Comparison of ENCODE assay signal across 1 cellular context in genomic region chr15:40569139-40569953, GRCh38.
TF ChIP-seq lines count a peak whose summit lies in the region.

TSS of gene RPUSD2 (plus strand) at chr15:40569299. CDS start at chr15:40569338, 39 bp downstream.

TF ChIP-seq in K562, 482 proteins besides CTCF, POLR2A, EP300 and RAD21 (continued from another document):
- TF ChIP-seq, protein P1, sequence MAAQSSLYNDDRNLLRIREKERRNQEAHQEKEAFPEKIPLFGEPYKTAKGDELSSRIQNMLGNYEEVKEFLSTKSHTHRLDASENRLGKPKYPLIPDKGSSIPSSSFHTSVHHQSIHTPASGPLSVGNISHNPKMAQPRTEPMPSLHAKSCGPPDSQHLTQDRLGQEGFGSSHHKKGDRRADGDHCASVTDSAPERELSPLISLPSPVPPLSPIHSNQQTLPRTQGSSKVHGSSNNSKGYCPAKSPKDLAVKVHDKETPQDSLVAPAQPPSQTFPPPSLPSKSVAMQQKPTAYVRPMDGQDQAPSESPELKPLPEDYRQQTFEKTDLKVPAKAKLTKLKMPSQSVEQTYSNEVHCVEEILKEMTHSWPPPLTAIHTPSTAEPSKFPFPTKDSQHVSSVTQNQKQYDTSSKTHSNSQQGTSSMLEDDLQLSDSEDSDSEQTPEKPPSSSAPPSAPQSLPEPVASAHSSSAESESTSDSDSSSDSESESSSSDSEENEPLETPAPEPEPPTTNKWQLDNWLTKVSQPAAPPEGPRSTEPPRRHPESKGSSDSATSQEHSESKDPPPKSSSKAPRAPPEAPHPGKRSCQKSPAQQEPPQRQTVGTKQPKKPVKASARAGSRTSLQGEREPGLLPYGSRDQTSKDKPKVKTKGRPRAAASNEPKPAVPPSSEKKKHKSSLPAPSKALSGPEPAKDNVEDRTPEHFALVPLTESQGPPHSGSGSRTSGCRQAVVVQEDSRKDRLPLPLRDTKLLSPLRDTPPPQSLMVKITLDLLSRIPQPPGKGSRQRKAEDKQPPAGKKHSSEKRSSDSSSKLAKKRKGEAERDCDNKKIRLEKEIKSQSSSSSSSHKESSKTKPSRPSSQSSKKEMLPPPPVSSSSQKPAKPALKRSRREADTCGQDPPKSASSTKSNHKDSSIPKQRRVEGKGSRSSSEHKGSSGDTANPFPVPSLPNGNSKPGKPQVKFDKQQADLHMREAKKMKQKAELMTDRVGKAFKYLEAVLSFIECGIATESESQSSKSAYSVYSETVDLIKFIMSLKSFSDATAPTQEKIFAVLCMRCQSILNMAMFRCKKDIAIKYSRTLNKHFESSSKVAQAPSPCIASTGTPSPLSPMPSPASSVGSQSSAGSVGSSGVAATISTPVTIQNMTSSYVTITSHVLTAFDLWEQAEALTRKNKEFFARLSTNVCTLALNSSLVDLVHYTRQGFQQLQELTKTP (IDR thresholded peaks at IDR 0.05; ENCODE audit: low read depth in 1 of 2, partially characterized antibody in 2 of 2) = peak in 1 of 2 experiments; percentile 22
- TF ChIP-seq E2F4 (CRISPR knock-in tag; IDR thresholded peaks at IDR 0.05; ENCODE audit: low read depth) (peak; percentile 41; the same call in 1 of the 2 replicates), MBD2 (IDR thresholded peaks at IDR 0.05; ENCODE audit: borderline replicate concordance, low read depth) (peak; percentile 75; the same call in 1 of the 2 replicates), DIDO1 (tag; IDR thresholded peaks at IDR 0.05; ENCODE audit: low read depth) (peak; percentile 89), TOE1 (IDR thresholded peaks at IDR 0.05; ENCODE audit: borderline replicate concordance) (no peak), TOE1 (CRISPR knock-in tag; IDR thresholded peaks at IDR 0.05; ENCODE audit: borderline replicate concordance, low read depth) (0 out of 2 replicates have a peak, but pooled peaks have one; percentile 15), PHF8 (IDR thresholded peaks at IDR 0.05; ENCODE audit: borderline replicate concordance, low read length) (peak; percentile 96), MXI1 (IDR thresholded peaks at IDR 0.05; ENCODE audit: low read depth, low read length) (peak; percentile 95), SOX6 (IDR thresholded peaks at IDR 0.05) (0 out of 2 replicates have a peak, but pooled peaks have one; percentile 19), C11orf30 (IDR thresholded peaks at IDR 0.05; ENCODE audit: low read depth) (peak; percentile 96), ZNF174 (CRISPR knock-in tag; IDR thresholded peaks at IDR 0.05) (no peak), ATF7 (IDR thresholded peaks at IDR 0.05) (peak; percentile 76), MYC (IDR thresholded peaks at IDR 0.05; ENCODE audit: low read depth, low read length) (peak; percentile 98), MYC (CRISPR knock-in tag; IDR thresholded peaks at IDR 0.05; ENCODE audit: borderline replicate concordance, low read depth) (peak; percentile 86), NBN (IDR thresholded peaks at IDR 0.05; ENCODE audit: low read depth) (peak; percentile 37; the same call in 1 of the 2 replicates), JUN (IDR thresholded peaks at IDR 0.05; ENCODE audit: borderline replicate concordance, low read depth, low read length) (peak; percentile 50; the same call in 1 of the 2 replicates), JUN (CRISPR knock-in tag; IDR thresholded peaks at IDR 0.05; ENCODE audit: borderline replicate concordance) (no peak), RB1 (IDR thresholded peaks at IDR 0.05; ENCODE audit: low read depth) (peak; percentile 74), ATF2 (CRISPR knock-in tag; IDR thresholded peaks at IDR 0.05) (no peak), ZNF586 (CRISPR knock-in tag; conservative IDR thresholded peaks at IDR 0.05) (no peak), PHF20 (IDR thresholded peaks at IDR 0.05; ENCODE audit: partially characterized antibody) (peak; percentile 96), TSC22D4 (tag; IDR thresholded peaks at IDR 0.05) (no peak), TBL1XR1 (IDR thresholded peaks at IDR 0.05; ENCODE audit: low read length in 2 of 2) (peak in 1 of 2 experiments; percentile 73; a peak in 1 of 4 replicates), NR3C1 (CRISPR knock-in tag; IDR thresholded peaks at IDR 0.05) (no peak), SUPT5H (IDR thresholded peaks at IDR 0.05) (peak; percentile 90)
